22 cellular contexts compared by ENCODE assay signal in the genomic region with DNA sequence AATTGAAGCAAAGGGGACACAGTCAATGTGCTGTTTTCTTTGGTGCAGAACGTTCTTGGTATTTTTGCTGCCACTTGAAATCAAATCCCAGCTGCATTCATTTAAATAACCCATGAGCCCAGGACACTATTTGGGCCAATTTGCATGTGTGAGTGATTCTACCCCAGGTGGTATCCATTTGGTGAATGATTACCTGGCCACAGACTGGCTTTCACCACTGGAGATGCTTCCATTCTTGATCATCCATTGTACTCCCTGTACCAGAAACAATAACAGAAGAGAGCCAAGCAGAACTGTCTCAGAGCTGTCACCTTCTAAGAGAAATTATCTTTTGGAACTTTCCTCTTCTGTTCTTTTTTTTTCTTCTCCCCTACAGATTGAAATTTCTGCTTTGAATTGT.
"Had no signal": no experiment of that assay in that cellular context is flagged by ENCODE, and none has a peak within 500 bp of the region (broad histone marks: within the 10 kb centered on the region; RNA-seq: fewer than 3 reads in every experiment).

No MANE protein-coding gene starts in this region.

- H3K4me3 ChIP-seq: esophagus muscularis mucosa, heart left ventricle, left ventricle myocardium inferior, lung, spleen, testis, transverse colon had no signal

- H3K27me3 Mint-ChIP-seq: activated naive CD8-positive, alpha-beta T cell; central memory CD8-positive, alpha-beta T cell had no signal

- H3K36me3 Mint-ChIP-seq: activated naive CD8-positive, alpha-beta T cell had no signal

- H3K36me3 ChIP-seq: esophagus muscularis mucosa, heart left ventricle, left ventricle myocardium inferior, spleen, transverse colon had no signal

- H3K27ac Mint-ChIP-seq: activated naive CD8-positive, alpha-beta T cell had no signal

- H3K4me1 Mint-ChIP-seq: central memory CD8-positive, alpha-beta T cell had no signal

- H3K4me3 Mint-ChIP-seq: activated naive CD8-positive, alpha-beta T cell; central memory CD8-positive, alpha-beta T cell had no signal

- H3K4me1 ChIP-seq: heart left ventricle, left ventricle myocardium inferior, spleen, testis had no signal

- H3K27ac ChIP-seq: esophagus muscularis mucosa, foreskin keratinocyte, heart left ventricle, left ventricle myocardium inferior, spleen, testis, transverse colon had no signal

- DNase-seq: activated CD4-positive, alpha-beta T cell treated with anti-CD3 and anti-CD28 coated beads for 4 hours; activated CD4-positive, alpha-beta T cell treated with anti-CD3 and anti-CD28 coated beads, Interleukin-2, amount 50 U/mL, for 4 hours; activated effector memory CD4-positive, alpha-beta T cell treated with Interleukin-2 at 50 U/mL for 16 hours; activated naive CD4-positive, alpha-beta T cell treated with Interleukin-2 at 50 U/mL for 16 hours; anterior cingulate cortex; dermis blood vessel endothelial cell; effector CD4-positive, alpha-beta T cell; foreskin keratinocyte; heart left ventricle; hypothalamus; left ventricle myocardium inferior; right cardiac atrium; spleen; stimulated activated CD4-positive, alpha-beta T cell treated with anti-CD3 and anti-CD28 coated beads, Interleukin-2, amount 100 ng/mL, for 48 hours; stimulated activated naive CD4-positive, alpha-beta T cell treated with Interleukin-2 at 50 U/mL for 16 hours; T-helper 2 cell; testis; transverse colon had no signal

- H3K9me3 ChIP-seq: esophagus muscularis mucosa, heart left ventricle, left ventricle myocardium inferior, spleen, testis, transverse colon had no signal

- H3K27me3 ChIP-seq: esophagus muscularis mucosa, foreskin keratinocyte, heart left ventricle, spleen, testis, transverse colon had no signal
